1 cellular context compared by ENCODE assay signal in the genomic region with DNA sequence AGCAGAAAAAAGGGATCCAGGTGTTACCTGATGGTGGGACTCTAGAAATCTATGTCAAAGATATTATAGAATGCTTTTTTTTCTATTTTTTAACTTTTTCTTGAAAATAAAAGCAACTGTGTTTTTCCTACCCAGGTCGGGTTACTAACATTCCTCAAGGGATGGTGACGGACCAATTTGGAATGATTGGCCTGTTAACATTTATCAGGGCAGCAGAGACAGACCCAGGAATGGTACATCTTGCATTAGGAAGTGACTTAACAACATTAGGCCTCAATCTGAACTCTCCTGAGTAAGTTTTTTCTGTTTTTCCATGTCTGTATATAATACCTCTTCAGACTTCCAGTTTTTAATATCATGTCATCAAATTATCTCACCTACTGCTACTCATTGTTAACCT.
TF ChIP-seq lines count a peak whose summit lies in the region.

No MANE protein-coding gene starts in this region.

TF ChIP-seq in K562, 482 proteins besides CTCF, POLR2A, EP300 and RAD21:
- TF ChIP-seq, protein P1, sequence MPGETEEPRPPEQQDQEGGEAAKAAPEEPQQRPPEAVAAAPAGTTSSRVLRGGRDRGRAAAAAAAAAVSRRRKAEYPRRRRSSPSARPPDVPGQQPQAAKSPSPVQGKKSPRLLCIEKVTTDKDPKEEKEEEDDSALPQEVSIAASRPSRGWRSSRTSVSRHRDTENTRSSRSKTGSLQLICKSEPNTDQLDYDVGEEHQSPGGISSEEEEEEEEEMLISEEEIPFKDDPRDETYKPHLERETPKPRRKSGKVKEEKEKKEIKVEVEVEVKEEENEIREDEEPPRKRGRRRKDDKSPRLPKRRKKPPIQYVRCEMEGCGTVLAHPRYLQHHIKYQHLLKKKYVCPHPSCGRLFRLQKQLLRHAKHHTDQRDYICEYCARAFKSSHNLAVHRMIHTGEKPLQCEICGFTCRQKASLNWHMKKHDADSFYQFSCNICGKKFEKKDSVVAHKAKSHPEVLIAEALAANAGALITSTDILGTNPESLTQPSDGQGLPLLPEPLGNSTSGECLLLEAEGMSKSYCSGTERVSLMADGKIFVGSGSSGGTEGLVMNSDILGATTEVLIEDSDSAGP (CRISPR knock-in tag; IDR thresholded peaks at IDR 0.05) = no peak
- no peak for TF ChIP-seq FOXJ3 (CRISPR knock-in tag; IDR thresholded peaks at IDR 0.05)
- no peak for TF ChIP-seq GABPB2 (CRISPR knock-in tag; conservative IDR thresholded peaks at IDR 0.05)
- TF ChIP-seq KAT7 (CRISPR knock-in tag; IDR thresholded peaks at IDR 0.05; ENCODE audit: borderline replicate concordance) = no peak
- no peak for TF ChIP-seq ERF (CRISPR knock-in tag; IDR thresholded peaks at IDR 0.05)
- no peak for TF ChIP-seq FOXM1 (IDR thresholded peaks at IDR 0.05; ENCODE audit: low read depth)
- TF ChIP-seq FOXM1 (CRISPR knock-in tag; IDR thresholded peaks at IDR 0.05; ENCODE audit: low read depth) = no peak
- no peak for TF ChIP-seq ZSCAN29 (IDR thresholded peaks at IDR 0.05)
